Comparison of ENCODE assay signal across 24 cellular contexts in genomic region chr2:183166210-183166609, GRCh38.
"Had no signal": no experiment of that assay in that cellular context is flagged by ENCODE, and none has a peak within 500 bp of the region (broad histone marks: within the 10 kb centered on the region; RNA-seq: fewer than 3 reads in every experiment).

No MANE protein-coding gene starts in this region.

- FAIRE-seq: RCC 7860 had no signal

- H3K27me3 ChIP-seq: MG63, SJSA1 had no signal

- DNase-seq: Karpas-422, KG1, MG63, NCI-H1092, NCI-H1105 treated with DMSO at 0.1 percent for 48 hours, NCI-H1417 treated with DMSO at 0.1 percent for 48 hours, NCI-H146, NCI-H1694 treated with DMSO at 0.1 percent for 48 hours, NCI-H1930, NCI-H2081 treated with DMSO at 0.1 percent for 48 hours, NCI-H2171, NCI-H226, NCI-H446, NCI-H510A, NCI-H524 treated with DMSO at 0.1 percent for 48 hours, NCI-H69, NCI-H774, Right ventricle myocardium superior, RPMI8226, SIG-M5, T-helper 1 cell had no signal

- H3K27ac ChIP-seq: SJSA1, SK-N-MC had no signal

- H3K9me3 ChIP-seq: MG63, SJSA1 had no signal

- H3K4me3 ChIP-seq: MG63, SJSA1, SK-N-MC had no signal
